23 cellular contexts compared by ENCODE assay signal in genomic region chr5:54272746-54273145, GRCh38. TPM values are rescaled to one million over a fixed set of nuclear protein-coding genes. Genes with fewer than 3 reads are reported as not detected.
DNase-seq lines count a peak whose midpoint lies in the region; ATAC-seq, FAIRE-seq and TF ChIP-seq lines count a peak whose summit lies in the region.
"Had no signal": no experiment of that assay in that cellular context is flagged by ENCODE, and none has a peak within 500 bp of the region (broad histone marks: within the 10 kb centered on the region; RNA-seq: fewer than 3 reads in every experiment).

No MANE protein-coding gene starts in this region.

- H3K4me3 Mint-ChIP-seq in activated CD4-positive, alpha-beta T cell treated with anti-CD3 and anti-CD28 coated beads, Interleukin-2, amount 10 ng/mL, durations not matched to agents 7 days and 5 days, result no peak overlapping the region
- H3K4me3 Mint-ChIP-seq: CD14-positive monocyte; CD4-positive, alpha-beta T cell; CD8-positive, alpha-beta memory T cell; HFFc6 had no signal

- peak; percentile 27 for DNase-seq in Jurkat, Clone E6-1 (ENCODE audit: low read depth, low spot score)
- DNase-seq in GM12878 (ENCODE audit: low read depth, low spot score) (no peak), left colon (no peak), GF-D8 (lab: John Stamatoyannopoulos, UW) (no peak), mucosa of gallbladder (ENCODE audit: low spot score) (no peak)
- no peak for DNase-seq in activated CD4-positive, alpha-beta T cell treated with anti-CD3 and anti-CD28 coated beads, Interleukin-2, amount 10 ng/mL, durations not matched to agents 7 days and 5 days
- DNase-seq: 8988T; ACHN; AML-193; BE2C; CD4-positive, alpha-beta T cell; CD8-positive, alpha-beta memory T cell; DMS 273 treated with DMSO at 0.1 percent for 48 hours; DMS79; GOT3; HFFc6 had no signal

- H3K4me3 ChIP-seq in Jurkat, Clone E6-1 (ENCODE audit: low read length), result no peak overlapping the region
- no peak overlapping the region for H3K4me3 ChIP-seq in GM12878
- H3K4me3 ChIP-seq: A549; BLaER1 treated with 17β-estradiol and CSF1 and Interleukin-3, amounts not matched to agents 10 nM and 100 nM; HAP-1 had no signal

- WGBS in GM12878 (ENCODE audit: insufficient coverage, insufficient replicate concordance, low lambda C conversion rate, missing lambda C conversion rate), result 20% methylated on average over 1 of the region's 1 CpG

- 0 out of 2 replicates have a peak, but pooled peaks cover 3% of the 10 kb centered on the region for H4K20me1 ChIP-seq in GM12878 (ENCODE audit: control insufficient read depth, insufficient read depth)

- H3K4me1 ChIP-seq in GM12878 (ENCODE audit: control insufficient read depth, insufficient read depth, low read length), result no peaks in the 10 kb centered on the region
- H3K4me1 ChIP-seq: A549, BE2C, HAP-1 had no signal

- no TSS peak for BruUV-seq in GM12878 (replicated peaks; lab: Mats Ljungman, UMichigan)

- H3K4me1 Mint-ChIP-seq in activated CD4-positive, alpha-beta T cell treated with anti-CD3 and anti-CD28 coated beads, Interleukin-2, amount 10 ng/mL, durations not matched to agents 7 days and 5 days, result no peaks in the 10 kb centered on the region

- H3K9me3 ChIP-seq in GM12878 (replicated peaks; ENCODE audit: control insufficient read depth, insufficient read depth, low read length), result no peaks in the 10 kb centered on the region
- H3K9me3 ChIP-seq: A549, BE2C, HAP-1 had no signal

- H3K9me3 Mint-ChIP-seq in activated CD4-positive, alpha-beta T cell treated with anti-CD3 and anti-CD28 coated beads, Interleukin-2, amount 10 ng/mL, durations not matched to agents 7 days and 5 days, result peaks cover 3% of the 10 kb centered on the region
- H3K9me3 Mint-ChIP-seq: CD4-positive, alpha-beta T cell; CD8-positive, alpha-beta memory T cell; HFFc6 had no signal

- in situ Hi-C loops in GM12878 (cut with MboI), result no loop called here

- no peaks in the 10 kb centered on the region for H3K27me3 Mint-ChIP-seq in activated CD4-positive, alpha-beta T cell treated with anti-CD3 and anti-CD28 coated beads, Interleukin-2, amount 10 ng/mL, durations not matched to agents 7 days and 5 days
- H3K27me3 Mint-ChIP-seq: CD4-positive, alpha-beta T cell; CD8-positive, alpha-beta memory T cell had no signal

- H3K79me2 ChIP-seq in GM12878 (ENCODE audit: control insufficient read depth, insufficient read depth, low read length), result no peaks in the 10 kb centered on the region

- SMC1A ChIA-PET in GM12878 (lab: Charles Lee; ENCODE audit: uncharacterized antibody, unreplicated experiment), result interaction anchor here (0.6 to 2.3 kb wide), 2 partner anchors 29 to 218 kb away, joined by 4 to 7 read pairs; no protein-coding TSS in a partner anchor

- no peak overlapping the region for H3K27ac ChIP-seq in GM12878 (ENCODE audit: control insufficient read depth, insufficient read depth)
- H3K27ac ChIP-seq: A549; BLaER1 treated with 17β-estradiol and CSF1 and Interleukin-3, amounts not matched to agents 10 nM and 100 nM had no signal

- no peak for TF ChIP-seq RAD21 in GM12878 (IDR thresholded peaks at IDR 0.05; ENCODE audit: insufficient read depth, low read depth, low read length)

- no peak overlapping the region for H2AFZ ChIP-seq in GM12878 (ENCODE audit: control insufficient read depth, low read depth, low read length)

- H3K9ac ChIP-seq in GM12878 (ENCODE audit: control insufficient read depth, insufficient read depth, low read length), result no peak overlapping the region
- H3K9ac ChIP-seq: BLaER1 treated with 17β-estradiol and CSF1 and Interleukin-3, amounts not matched to agents 10 nM and 100 nM had no signal

- no peaks in the 10 kb centered on the region for H3K27me3 ChIP-seq in GM12878 (replicated peaks in 1 of 2; ENCODE audit: control insufficient read depth in 2 of 2, insufficient read depth in 2 of 2, low read length in 1 of 2)
- H3K27me3 ChIP-seq: BE2C; BLaER1 treated with 17β-estradiol and CSF1 and Interleukin-3, amounts not matched to agents 10 nM and 100 nM had no signal

- FAIRE-seq in GM12878 (lab: Jason Lieb, UNC), result peak; percentile 64
- FAIRE-seq: A549, GM19239, H54 had no signal

- TF ChIP-seq CTCF in GM12878 (IDR thresholded peaks at IDR 0.05 in 2 of 3, conservative IDR thresholded peaks at IDR 0.05 in 1 of 3; ENCODE audit: control insufficient read depth in 2 of 3, extremely low read depth in 1 of 3, insufficient read depth in 1 of 3, low read depth in 3 of 3, low read length in 3 of 3), result no peak

- no peak overlapping the region for H3K27ac Mint-ChIP-seq in activated CD4-positive, alpha-beta T cell treated with anti-CD3 and anti-CD28 coated beads, Interleukin-2, amount 10 ng/mL, durations not matched to agents 7 days and 5 days
- H3K27ac Mint-ChIP-seq: CD14-positive monocyte; CD4-positive, alpha-beta T cell; CD8-positive, alpha-beta memory T cell; HFFc6 had no signal

- no peak overlapping the region for H3K4me2 ChIP-seq in GM12878 (ENCODE audit: control insufficient read depth, insufficient read depth)
- H3K4me2 ChIP-seq: A549; BLaER1 treated with 17β-estradiol and CSF1 and Interleukin-3, amounts not matched to agents 10 nM and 100 nM had no signal

- no peak for TF ChIP-seq EP300 in GM12878 (IDR thresholded peaks at IDR 0.05; ENCODE audit: borderline replicate concordance in 1 of 2, control insufficient read depth in 1 of 2, low read depth in 2 of 2, low read length in 2 of 2)

- RAD21 ChIA-PET in GM12878 (lab: Charles Lee; ENCODE audit: unreplicated experiment), result no interaction called here

- no peaks in the 10 kb centered on the region for H3K36me3 Mint-ChIP-seq in activated CD4-positive, alpha-beta T cell treated with anti-CD3 and anti-CD28 coated beads, Interleukin-2, amount 10 ng/mL, durations not matched to agents 7 days and 5 days (ENCODE audit: low read depth)

- CTCF ChIA-PET in GM12878 (lab: Yijun Ruan, JAX), result no interaction called here
- CTCF ChIA-PET in activated CD4-positive, alpha-beta T cell treated with anti-CD3 and anti-CD28 coated beads, Interleukin-2, amount 10 ng/mL, durations not matched to agents 7 days and 5 days (lab: Charles Lee), result no interaction called here

- POLR2A ChIA-PET in GM12878 (lab: Charles Lee), result no interaction called here
- POLR2A ChIA-PET in activated CD4-positive, alpha-beta T cell treated with anti-CD3 and anti-CD28 coated beads, Interleukin-2, amount 10 ng/mL, durations not matched to agents 7 days and 5 days (lab: Charles Lee), result no interaction called here

- no peak for ATAC-seq in GM12878
- peak; percentile 20 for ATAC-seq in left colon
- ATAC-seq in HG02678 (IDR thresholded peaks at IDR 0.05; ENCODE audit: unreplicated experiment), result no peak
- ATAC-seq: A549 had no signal

- no peak for TF ChIP-seq POLR2A in GM12878 (IDR thresholded peaks at IDR 0.05; ENCODE audit: low read depth, low read length)

- H3K36me3 ChIP-seq in GM12878 (ENCODE audit: control insufficient read depth in 2 of 2, insufficient read depth in 2 of 2, low read length in 1 of 2), result no peaks in the 10 kb centered on the region
- H3K36me3 ChIP-seq: BE2C, HAP-1 had no signal

- intact Hi-C loops in GM12878 (cut with micrococcal nuclease; ENCODE audit: unreplicated experiment) (no loop called here), left colon (cut with DNase I, micrococcal nuclease) (no loop called here)

TF ChIP-seq in GM12878, 131 proteins besides CTCF, POLR2A, EP300 and RAD21 (continues in another document):
- TF ChIP-seq CEBPB (IDR thresholded peaks at IDR 0.05; ENCODE audit: borderline replicate concordance in 1 of 2, low read depth in 2 of 2, low read length in 2 of 2) (no peak), NBN (IDR thresholded peaks at IDR 0.05) (no peak), BRCA1 (IDR thresholded peaks at IDR 0.05; ENCODE audit: low read depth, low read length) (no peak), SMAD1 (IDR thresholded peaks at IDR 0.05; ENCODE audit: low read depth, partially characterized antibody) (no peak), POU2F2 (IDR thresholded peaks at IDR 0.05; ENCODE audit: borderline replicate concordance, low read depth, low read length) (no peak), CREB1 (IDR thresholded peaks at IDR 0.05; ENCODE audit: low read depth) (no peak), SUPT20H (IDR thresholded peaks at IDR 0.05; ENCODE audit: borderline replicate concordance, control insufficient read depth, low read depth, low read length) (no peak)

RNA-seq across cellular contexts. Expression of gene ARL15, which starts 37.6 kb away (rescaled TPM):
- 7.9 TPM for polyA plus RNA-seq in Jurkat, Clone E6-1 (2012; ENCODE audit: insufficient read depth, insufficient read length)
- 114 and 120 TPM in 2 replicates for total RNA-seq in GM12878 (2013; cell fraction: nucleolus; rRNA removed)
- total RNA-seq in GM12878 (2014; rRNA removed), result 8.6 and 9.6 TPM in 2 replicates
- 9.2 and 12.4 TPM in 2 replicates for total RNA-seq in GM12878 (2014; rRNA removed; fragmentation: Illumina TruSeq; extraction: Trizol)
- 6.6 and 7.3 TPM in 2 replicates for total RNA-seq in GM12878 (2021)
- 0.79 TPM for polyA plus RNA-seq in GM12878 (2011; ENCODE audit: low read depth)
- polyA plus RNA-seq in GM12878 (2011; rRNA removed), result 11.0 and 11.9 TPM in 2 replicates
- polyA plus RNA-seq in GM12878 (2011; cell fraction: cytosol; rRNA removed), result 6.9 and 7.2 TPM in 2 replicates
- polyA plus RNA-seq in GM12878 (2011; cell fraction: nucleus; rRNA removed), result 10.5 and 11.4 TPM in 2 replicates
- 2.5 and 3.5 TPM in 2 replicates for polyA plus RNA-seq in GM12878 (2012)
- polyA plus RNA-seq in GM12878 (2014; fragmentation: Illumina TruSeq; extraction: Trizol), result 8.0 and 11.9 TPM in 2 replicates
- polyA plus RNA-seq in GM12878 (2014; fragmentation: Nextera tagmentation; extraction: Ambion mirVana), result 1 to 10 TPM; 3.6 to 3.7 TPM
- polyA plus RNA-seq in GM12878 (2014; rRNA removed), result 5.8 and 8.5 TPM in 2 replicates
- polyA plus RNA-seq in GM12878 (2016; fragmentation: Nextera tagmentation; extraction: Ambion mirVana), result 1 to 10 TPM; 5.8 to 6.7 TPM
- polyA minus RNA-seq in GM12878 (2011; rRNA and poly(A)+ RNA removed), result 45.4 and 72.3 TPM in 2 replicates
- polyA minus RNA-seq in GM12878 (2011; cell fraction: cytosol; rRNA and poly(A)+ RNA removed), result 8.1 and 9.9 TPM in 2 replicates
- polyA minus RNA-seq in GM12878 (2011; cell fraction: nucleus; rRNA and poly(A)+ RNA removed), result 110 and 143 TPM in 2 replicates
- total RNA-seq in left colon, result 10 to 100 TPM; 25.2 to 27.2 TPM
- total RNA-seq in mucosa of gallbladder, result 30.8 TPM
- total RNA-seq in activated CD4-positive, alpha-beta T cell treated with anti-CD3 and anti-CD28 coated beads, Interleukin-2, amount 10 ng/mL, durations not matched to agents 7 days and 5 days, result 10 to 100 TPM; 13.5 to 16.1 TPM
